In genomic region chr4:10783351-10783750, GRCh38 we compare ENCODE assay signal across 17 cellular contexts.
DNase-seq lines count a peak whose midpoint lies in the region; ATAC-seq and TF ChIP-seq lines count a peak whose summit lies in the region.
"Had no signal": no experiment of that assay in that cellular context is flagged by ENCODE, and none has a peak within 500 bp of the region (broad histone marks: within the 10 kb centered on the region; RNA-seq: fewer than 3 reads in every experiment).

No MANE protein-coding gene starts in this region.

- H3K27ac ChIP-seq in mammary epithelial cell (ENCODE audit: insufficient read depth, low read depth, low read length) (no peak overlapping the region), left ventricle myocardium inferior (replicated peaks) (no peak overlapping the region)
- H3K27ac ChIP-seq: upper lobe of left lung had no signal

- no peak overlapping the region for H3K4me3 ChIP-seq in mammary epithelial cell (replicated peaks in 1 of 3; ENCODE audit: insufficient read depth in 1 of 3, low read depth in 2 of 3, low read length in 3 of 3)
- H3K4me3 ChIP-seq in kidney epithelial cell (ENCODE audit: low read depth, low read length) = no peak overlapping the region
- no peak overlapping the region for H3K4me3 ChIP-seq in left ventricle myocardium inferior
- H3K4me3 ChIP-seq: dorsolateral prefrontal cortex, upper lobe of left lung had no signal

- TF ChIP-seq CTCF in mammary epithelial cell (conservative IDR thresholded peaks at IDR 0.05 in 1 of 2, IDR thresholded peaks at IDR 0.05 in 1 of 2; ENCODE audit: extremely low read depth in 1 of 2, insufficient read depth in 1 of 2, low read depth in 1 of 2, low read length in 2 of 2) = no peak
- no peak for TF ChIP-seq CTCF in kidney epithelial cell (IDR thresholded peaks at IDR 0.05; ENCODE audit: insufficient read depth, low read length, poor library complexity, severe bottlenecking)
- no peak for TF ChIP-seq CTCF in left ventricle myocardium inferior (IDR thresholded peaks at IDR 0.05; ENCODE audit: borderline replicate concordance)

- H3K79me2 ChIP-seq in mammary epithelial cell (ENCODE audit: insufficient read depth, low read length) = no peaks in the 10 kb centered on the region

- BruUV-seq in mammary epithelial cell (replicated peaks; lab: Mats Ljungman, UMichigan) = no TSS peak

- 35% methylated on average over 3 of the region's 3 CpGs for WGBS in mammary epithelial cell (ENCODE audit: low coverage, missing lambda C conversion rate)

- no peak for ATAC-seq in GM19463 (IDR thresholded peaks at IDR 0.05; ENCODE audit: unreplicated experiment)
- ATAC-seq: left ventricle myocardium superior had no signal

- H3K9me3 ChIP-seq in mammary epithelial cell (replicated peaks; ENCODE audit: insufficient read depth, low read length) (no peaks in the 10 kb centered on the region), left ventricle myocardium inferior (replicated peaks) (no peaks in the 10 kb centered on the region)
- H3K9me3 ChIP-seq: upper lobe of left lung had no signal

- H3K27me3 ChIP-seq in mammary epithelial cell (ENCODE audit: insufficient read depth, low read length) = no peaks in the 10 kb centered on the region
- no peaks in the 10 kb centered on the region for H3K27me3 ChIP-seq in kidney epithelial cell (ENCODE audit: control insufficient read depth, insufficient read depth, low read length)
- peaks cover 5% of the 10 kb centered on the region for H3K27me3 ChIP-seq in left ventricle myocardium inferior (ENCODE audit: low read depth)
- H3K27me3 ChIP-seq: upper lobe of left lung had no signal

- no peak overlapping the region for H3K9ac ChIP-seq in mammary epithelial cell (ENCODE audit: insufficient read depth, low read length)

- no peaks in the 10 kb centered on the region for H3K4me1 ChIP-seq in mammary epithelial cell (ENCODE audit: insufficient read depth, low read length)
- H3K4me1 ChIP-seq in left ventricle myocardium inferior = no peaks in the 10 kb centered on the region
- H3K4me1 ChIP-seq: upper lobe of left lung had no signal

- CTCF ChIA-PET in mammary epithelial cell (lab: Charles Lee; ENCODE audit: low non-redundant PET) = no interaction called here

- intact Hi-C loops in mammary epithelial cell (cut with micrococcal nuclease) (no loop called here), left ventricle myocardium inferior (cut with micrococcal nuclease) (no loop called here)

- H4K20me1 ChIP-seq in mammary epithelial cell (ENCODE audit: insufficient read depth, low read length) = no peaks in the 10 kb centered on the region

- DNase-seq in ACHN = peak; percentile 46
- DNase-seq in HK-2 (ENCODE audit: unreplicated experiment) = peak; percentile 1
- peak; percentile 23 for DNase-seq in mammary epithelial cell
- peak; percentile 39 for DNase-seq in kidney epithelial cell (ENCODE audit: low read depth)
- no peak for DNase-seq in HuH-7 (ENCODE audit: low spot score)
- DNase-seq in globus pallidus (ENCODE audit: low spot score) = no peak
- DNase-seq in left ventricle myocardium inferior = no peak
- DNase-seq: activated naive CD8-positive, alpha-beta T cell treated with anti-CD3 and anti-CD28 coated beads for 36 hours; dorsolateral prefrontal cortex; head of caudate nucleus; KBM-7; left ventricle myocardium superior; NCI-H1694 treated with DMSO at 0.1 percent for 48 hours; NCI-H526 treated with DMSO at 0.1 percent for 48 hours; stimulated activated CD4-positive, alpha-beta T cell treated with anti-CD3 and anti-CD28 coated beads, Interleukin-12 subunit alpha, Interleukin-12 subunit beta, amount 100 ng/mL, for 4 hours; upper lobe of left lung had no signal

- dilution Hi-C loops in mammary epithelial cell (cut with HindIII; ENCODE audit: low sequenced_read_pairs) = no loop called here

- no peak overlapping the region for H3K4me2 ChIP-seq in mammary epithelial cell (ENCODE audit: insufficient read depth, low read depth, low read length)

- in situ Hi-C loops in ACHN (cut with HindIII; ENCODE audit: low pct_ligation_motif_present, low pct_unique_long_range_greater_than_20kb, low sequenced_read_pairs) = no loop called here
- in situ Hi-C loops in mammary epithelial cell (cut with MboI; ENCODE audit: low sequenced_read_pairs in 2 of 2) = no loop called here

- H2AFZ ChIP-seq in mammary epithelial cell (ENCODE audit: low read depth, low read length) = no peak overlapping the region

- H3K36me3 ChIP-seq in mammary epithelial cell (ENCODE audit: insufficient read depth, low read length) = no peaks in the 10 kb centered on the region
- no peaks in the 10 kb centered on the region for H3K36me3 ChIP-seq in kidney epithelial cell (ENCODE audit: control insufficient read depth, insufficient read depth, low read length)
- H3K36me3 ChIP-seq in left ventricle myocardium inferior = no peaks in the 10 kb centered on the region
- H3K36me3 ChIP-seq: upper lobe of left lung had no signal

Comparison
In these comparisons a context has a peak if more than half of its experiments do, and no peak if none do; other contexts are left out.
1. DNase-seq: peak in ACHN (single experiment), HK-2 (single experiment), mammary epithelial cell (single experiment) and kidney epithelial cell (single experiment); none in HuH-7 (single experiment), globus pallidus (single experiment) and left ventricle myocardium inferior (single experiment).